Comparison of ENCODE assay signal across 8 cellular contexts in the genomic region with DNA sequence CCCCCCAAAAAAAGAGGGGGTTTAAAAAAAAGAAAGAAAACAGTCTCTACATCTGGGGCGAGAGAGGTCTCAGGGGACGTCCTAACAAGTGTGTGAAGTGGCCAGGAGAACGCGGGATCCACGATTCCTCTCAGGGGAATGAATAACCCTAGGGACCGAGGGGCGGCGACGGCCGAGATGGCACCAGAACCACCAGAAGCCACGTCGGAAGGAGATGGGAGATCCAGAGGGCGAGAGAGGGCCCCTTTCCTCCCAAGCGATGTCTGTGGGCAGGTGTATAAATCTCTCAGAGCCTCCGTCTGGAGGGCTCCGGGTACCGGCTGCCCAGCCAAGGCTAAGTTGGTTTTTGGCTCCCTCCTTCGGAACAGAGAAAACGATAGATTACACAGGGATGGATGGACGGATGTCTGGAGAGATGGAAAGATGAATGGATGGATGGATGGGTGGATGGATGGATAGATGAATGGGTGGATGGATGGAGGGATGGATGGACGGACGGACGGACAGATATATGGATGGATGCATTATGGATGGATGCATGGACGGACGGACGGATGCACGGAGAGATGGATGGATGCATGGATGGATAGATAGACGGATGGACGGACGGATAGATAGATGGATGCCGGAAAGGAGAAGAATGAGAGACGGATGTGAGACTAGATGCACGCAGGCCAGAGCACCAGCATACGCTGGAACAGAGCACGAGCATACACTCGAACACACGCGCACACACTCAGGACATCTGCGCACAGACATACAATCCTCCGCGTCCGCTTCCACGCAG. TPM values are rescaled to one million over a fixed set of nuclear protein-coding genes. Genes with fewer than 3 reads are reported as not detected.
DNase-seq lines count a peak whose midpoint lies in the region; ATAC-seq lines count a peak whose summit lies in the region.

No MANE protein-coding gene starts in this region.

- H3K36me3 Mint-ChIP-seq in activated naive CD4-positive, alpha-beta T cell treated with anti-CD3 and anti-CD28 coated beads for 36 hours (ENCODE audit: low read depth): no peaks in the 10 kb centered on the region
- peaks cover 0 to 24% of the 10 kb centered on the region in 2 donors for H3K36me3 Mint-ChIP-seq in activated naive CD4-positive, alpha-beta T cell treated with anti-CD3 and anti-CD28 coated beads, Interleukin-2, amount 50 U/mL, for 72 hours
- peaks cover 2% of the 10 kb centered on the region for H3K36me3 Mint-ChIP-seq in T-helper 2 cell treated with Interferon-gamma antibody and Interleukin-4, amounts not matched to agents 5 μg/mL and 100 μg/mL, for 36 hours (ENCODE audit: low read depth)

- H3K4me3 ChIP-seq in effector memory CD4-positive, alpha-beta T cell (ENCODE audit: insufficient read depth, low read depth, low read length, poor library complexity, severe bottlenecking): peak overlapping the region; percentile 98
- H3K4me3 ChIP-seq in muscle layer of duodenum (ENCODE audit: low read depth in 1 of 2, low read length in 2 of 2) (peak overlapping the region; percentile 78 to 96), urinary bladder (ENCODE audit: low read depth, low read length) (peak overlapping the region; percentile 65)

- DNase-seq in activated naive CD4-positive, alpha-beta T cell treated with anti-CD3 and anti-CD28 coated beads for 36 hours: peak; percentile 34
- DNase-seq in activated naive CD4-positive, alpha-beta T cell treated with anti-CD3 and anti-CD28 coated beads, Interleukin-2, amount 50 U/mL, for 72 hours (ENCODE audit: low spot score in 2 of 2): no peak
- DNase-seq in T-helper 2 cell treated with Interferon-gamma antibody and Interleukin-4, amounts not matched to agents 5 μg/mL and 100 μg/mL, for 36 hours (ENCODE audit: low spot score): no peak
- DNase-seq in effector memory CD4-positive, alpha-beta T cell: no peak
- no peak for DNase-seq in H4 (ENCODE audit: low spot score)
- no peak for DNase-seq in T1000 (lab: John Stamatoyannopoulos, UW)

- CTCF ChIA-PET in activated naive CD4-positive, alpha-beta T cell treated with anti-CD3 and anti-CD28 coated beads for 36 hours (lab: Charles Lee): no interaction called here

- no peaks in the 10 kb centered on the region for H3K9me3 ChIP-seq in effector memory CD4-positive, alpha-beta T cell (ENCODE audit: control insufficient read depth, low read length)
- no peaks in the 10 kb centered on the region for H3K9me3 ChIP-seq in muscle layer of duodenum (ENCODE audit: control insufficient read depth in 1 of 2, low read length in 2 of 2)

- H3K4me1 Mint-ChIP-seq in activated naive CD4-positive, alpha-beta T cell treated with anti-CD3 and anti-CD28 coated beads for 36 hours (ENCODE audit: low read depth): peaks cover 25% of the 10 kb centered on the region
- peaks cover 28% of the 10 kb centered on the region for H3K4me1 Mint-ChIP-seq in T-helper 2 cell treated with Interferon-gamma antibody and Interleukin-4, amounts not matched to agents 5 μg/mL and 100 μg/mL, for 36 hours (ENCODE audit: low read depth)

- H3K4me1 ChIP-seq in effector memory CD4-positive, alpha-beta T cell (ENCODE audit: control insufficient read depth, insufficient read depth, low read length, poor library complexity, severe bottlenecking): peaks cover 16% of the 10 kb centered on the region
- peaks cover 0 to 38% of the 10 kb centered on the region in 2 donors for H3K4me1 ChIP-seq in muscle layer of duodenum (ENCODE audit: control insufficient read depth in 1 of 2, insufficient read depth in 2 of 2, low read length in 2 of 2)
- H3K4me1 ChIP-seq in urinary bladder (ENCODE audit: insufficient read depth): no peaks in the 10 kb centered on the region

- no peak overlapping the region for H3K27ac ChIP-seq in effector memory CD4-positive, alpha-beta T cell (ENCODE audit: insufficient read depth, low read length, poor library complexity, severe bottlenecking)
- H3K27ac ChIP-seq in muscle layer of duodenum (ENCODE audit: low read length) (no peak overlapping the region), urinary bladder (ENCODE audit: low read depth) (no peak overlapping the region)

- intact Hi-C loops in activated naive CD4-positive, alpha-beta T cell treated with anti-CD3 and anti-CD28 coated beads for 36 hours (cut with micrococcal nuclease): loop anchor here (2.0 to 10.0 kb wide), 7 partner anchors 40 to 466 kb away; no protein-coding TSS in a partner anchor

- H3K36me3 ChIP-seq in effector memory CD4-positive, alpha-beta T cell (ENCODE audit: control insufficient read depth, insufficient read depth, low read length): no peaks in the 10 kb centered on the region
- no peaks in the 10 kb centered on the region for H3K36me3 ChIP-seq in muscle layer of duodenum (ENCODE audit: control insufficient read depth in 1 of 2, insufficient read depth in 2 of 2, low read length in 2 of 2)
- peaks cover 2% of the 10 kb centered on the region for H3K36me3 ChIP-seq in urinary bladder (ENCODE audit: insufficient read depth)

- H3K27me3 Mint-ChIP-seq in activated naive CD4-positive, alpha-beta T cell treated with anti-CD3 and anti-CD28 coated beads for 36 hours (ENCODE audit: low read depth): peaks cover 47% of the 10 kb centered on the region
- peaks cover 86% of the 10 kb centered on the region for H3K27me3 Mint-ChIP-seq in T-helper 2 cell treated with Interferon-gamma antibody and Interleukin-4, amounts not matched to agents 5 μg/mL and 100 μg/mL, for 36 hours (ENCODE audit: low read depth)

- WGBS in urinary bladder: 5% methylated on average over 43 of the region's 43 CpGs

- H3K4me3 Mint-ChIP-seq in activated naive CD4-positive, alpha-beta T cell treated with anti-CD3 and anti-CD28 coated beads for 36 hours: peak overlapping the region; percentile 83
- peak overlapping the region; percentile 79 for H3K4me3 Mint-ChIP-seq in T-helper 2 cell treated with Interferon-gamma antibody and Interleukin-4, amounts not matched to agents 5 μg/mL and 100 μg/mL, for 36 hours

- H3K27ac Mint-ChIP-seq in activated naive CD4-positive, alpha-beta T cell treated with anti-CD3 and anti-CD28 coated beads for 36 hours: no peak overlapping the region
- H3K27ac Mint-ChIP-seq in activated naive CD4-positive, alpha-beta T cell treated with anti-CD3 and anti-CD28 coated beads, Interleukin-2, amount 50 U/mL, for 72 hours: peak overlapping the region in 1 of 2 donors; percentile 17
- peak overlapping the region; percentile 4 for H3K27ac Mint-ChIP-seq in T-helper 2 cell treated with Interferon-gamma antibody and Interleukin-4, amounts not matched to agents 5 μg/mL and 100 μg/mL, for 36 hours

- ATAC-seq in activated naive CD4-positive, alpha-beta T cell treated with anti-CD3 and anti-CD28 coated beads, Interleukin-2, amount 50 U/mL, for 72 hours: no peak

- no peaks in the 10 kb centered on the region for H3K9me3 Mint-ChIP-seq in activated naive CD4-positive, alpha-beta T cell treated with anti-CD3 and anti-CD28 coated beads for 36 hours
- no peaks in the 10 kb centered on the region for H3K9me3 Mint-ChIP-seq in activated naive CD4-positive, alpha-beta T cell treated with anti-CD3 and anti-CD28 coated beads, Interleukin-2, amount 50 U/mL, for 72 hours
- H3K9me3 Mint-ChIP-seq in T-helper 2 cell treated with Interferon-gamma antibody and Interleukin-4, amounts not matched to agents 5 μg/mL and 100 μg/mL, for 36 hours: no peaks in the 10 kb centered on the region

- peaks cover 17% of the 10 kb centered on the region for H3K27me3 ChIP-seq in effector memory CD4-positive, alpha-beta T cell (replicated peaks; ENCODE audit: control insufficient read depth, insufficient read depth, low read length, poor library complexity, severe bottlenecking)
- H3K27me3 ChIP-seq in muscle layer of duodenum (ENCODE audit: low read depth, low read length): peaks cover 28% of the 10 kb centered on the region

RNA-seq across cellular contexts. Expression of gene EPHA4, which starts 1.6 kb away (rescaled TPM):
- 1 to 10 TPM; 1.3 to 3.0 TPM for total RNA-seq in activated naive CD4-positive, alpha-beta T cell treated with anti-CD3 and anti-CD28 coated beads for 36 hours
- total RNA-seq in activated naive CD4-positive, alpha-beta T cell treated with anti-CD3 and anti-CD28 coated beads, Interleukin-2, amount 50 U/mL, for 72 hours: 1 to 10 TPM in 1 of 2 donors, under 1 TPM in 1; 0.73 to 5.2 TPM
- 41.3 TPM for total RNA-seq in urinary bladder
- polyA plus RNA-seq in urinary bladder: 6.5 TPM
- total RNA-seq in H4 (2014; rRNA removed; shearing (Covaris generic)): 103 and 110 TPM in 2 replicates
